ENCODE assay signal across 14 cellular contexts in genomic region chr21:27132270-27132669, GRCh38.
DNase-seq lines count a peak whose midpoint lies in the region; TF ChIP-seq lines count a peak whose summit lies in the region.
"Had no signal": no experiment of that assay in that cellular context is flagged by ENCODE, and none has a peak within 500 bp of the region (broad histone marks: within the 10 kb centered on the region; RNA-seq: fewer than 3 reads in every experiment).

No MANE protein-coding gene starts in this region.

- no peaks in the 10 kb centered on the region for H3F3A ChIP-seq in GM23248 (ENCODE audit: insufficient read depth)

- peak; percentile 20 for DNase-seq in GM23248
- DNase-seq in astrocyte of the cerebellum (ENCODE audit: low read depth): peak; percentile 26
- DNase-seq in fibroblast of the aortic adventitia (ENCODE audit: low read depth): peak; percentile 67
- peak; percentile 93 for DNase-seq in renal cortical epithelial cell (ENCODE audit: low read depth)
- DNase-seq in KBM-7: no peak
- DNase-seq in T-helper 1 cell: no peak
- DNase-seq in suprapubic skin (ENCODE audit: low spot score in 2 of 2): no peak
- DNase-seq: activated CD8-positive, alpha-beta T cell treated with anti-CD3 and anti-CD28 coated beads, Interleukin-2, amount 10 ng/mL, durations not matched to agents 7 days and 5 days; activated naive CD8-positive, alpha-beta T cell treated with anti-CD3 and anti-CD28 coated beads for 36 hours; activated T-cell treated with anti-CD3 and anti-CD28 coated beads, Interleukin-2, amount 50 U/mL, for 72 hours; NCI-H1092 treated with DMSO at 0.1 percent for 48 hours; NK-92 treated with Interleukin-12 subunit alpha and Interleukin-12 subunit beta, amount 100 ng/mL, for 24 hours; small intestine had no signal

- no peaks in the 10 kb centered on the region for H3K9me2 ChIP-seq in GM23248 (ENCODE audit: insufficient read depth)

- H3K36me3 ChIP-seq in GM23248 (ENCODE audit: low read depth) (no peaks in the 10 kb centered on the region), suprapubic skin (no peaks in the 10 kb centered on the region)

- no peaks in the 10 kb centered on the region for H3K79me2 ChIP-seq in GM23248 (ENCODE audit: insufficient read depth)

- no peak for TF ChIP-seq EP300 in suprapubic skin (IDR thresholded peaks at IDR 0.05)

- WGBS in GM23248 (ENCODE audit: low coverage in 1 of 2, low lambda C conversion rate in 2 of 2, missing lambda C conversion rate in 2 of 2), 2 experiments: 84 to 85% methylated on average over 2 of the region's 2 CpGs
- 82% methylated on average over 2 of the region's 2 CpGs for WGBS in suprapubic skin

- H3K4me2 ChIP-seq in GM23248 (ENCODE audit: unreplicated experiment): no peak overlapping the region

- in situ Hi-C loops in GM23248 (cut with MboI): no loop called here
- in situ Hi-C loops in astrocyte of the cerebellum (cut with HindIII; ENCODE audit: low sequenced_read_pairs): no loop called here
- in situ Hi-C loops in KBM-7 (cut with MboI; ENCODE audit: low pct_unique_long_range_greater_than_20kb, low sequenced_read_pairs): no loop called here

- H3K27me3 ChIP-seq in GM23248 (replicated peaks; ENCODE audit: insufficient read depth): no peaks in the 10 kb centered on the region
- no peaks in the 10 kb centered on the region for H3K27me3 ChIP-seq in suprapubic skin

- H3K9me3 ChIP-seq in GM23248 (ENCODE audit: low read depth): no peaks in the 10 kb centered on the region
- no peaks in the 10 kb centered on the region for H3K9me3 ChIP-seq in suprapubic skin

- H4K20me1 ChIP-seq in GM23248 (ENCODE audit: insufficient read depth): no peaks in the 10 kb centered on the region

- H3K27ac ChIP-seq in GM23248: no peak overlapping the region
- no peak overlapping the region for H3K27ac ChIP-seq in suprapubic skin
- H3K27ac ChIP-seq: C4-2B had no signal

- H3K9ac ChIP-seq in GM23248: no peak overlapping the region

- no peak overlapping the region for H2AFZ ChIP-seq in GM23248

- no peak for TF ChIP-seq CTCF in astrocyte of the cerebellum (IDR thresholded peaks at IDR 0.05; ENCODE audit: low read depth, low read length, missing control alignments)
- no peak for TF ChIP-seq CTCF in fibroblast of the aortic adventitia (IDR thresholded peaks at IDR 0.05; ENCODE audit: insufficient read depth, low read length)
- TF ChIP-seq CTCF in suprapubic skin (IDR thresholded peaks at IDR 0.05): no peak

- no peak for TF ChIP-seq POLR2A in suprapubic skin (IDR thresholded peaks at IDR 0.05)

- H3K4me1 ChIP-seq in GM23248 (ENCODE audit: insufficient read depth) (peaks cover 7% of the 10 kb centered on the region; the same call in 1 of the 2 replicates), suprapubic skin (no peaks in the 10 kb centered on the region)

- no peak overlapping the region for H3K4me3 ChIP-seq in GM23248
- no peak overlapping the region for H3K4me3 ChIP-seq in astrocyte of the cerebellum (ENCODE audit: low read depth, low read length)
- no peak overlapping the region for H3K4me3 ChIP-seq in fibroblast of the aortic adventitia (ENCODE audit: low read depth, low read length)
- no peak overlapping the region for H3K4me3 ChIP-seq in suprapubic skin

Comparison
In these comparisons a context has a peak if more than half of its experiments do, and no peak if none do; other contexts are left out.
1. DNase-seq: peak in GM23248 (single experiment), astrocyte of the cerebellum (single experiment), fibroblast of the aortic adventitia (single experiment) and renal cortical epithelial cell (single experiment); none in KBM-7 (single experiment), T-helper 1 cell (0 of 5) and suprapubic skin (0 of 2).